1 cellular context compared by ENCODE assay signal in the genomic region with DNA sequence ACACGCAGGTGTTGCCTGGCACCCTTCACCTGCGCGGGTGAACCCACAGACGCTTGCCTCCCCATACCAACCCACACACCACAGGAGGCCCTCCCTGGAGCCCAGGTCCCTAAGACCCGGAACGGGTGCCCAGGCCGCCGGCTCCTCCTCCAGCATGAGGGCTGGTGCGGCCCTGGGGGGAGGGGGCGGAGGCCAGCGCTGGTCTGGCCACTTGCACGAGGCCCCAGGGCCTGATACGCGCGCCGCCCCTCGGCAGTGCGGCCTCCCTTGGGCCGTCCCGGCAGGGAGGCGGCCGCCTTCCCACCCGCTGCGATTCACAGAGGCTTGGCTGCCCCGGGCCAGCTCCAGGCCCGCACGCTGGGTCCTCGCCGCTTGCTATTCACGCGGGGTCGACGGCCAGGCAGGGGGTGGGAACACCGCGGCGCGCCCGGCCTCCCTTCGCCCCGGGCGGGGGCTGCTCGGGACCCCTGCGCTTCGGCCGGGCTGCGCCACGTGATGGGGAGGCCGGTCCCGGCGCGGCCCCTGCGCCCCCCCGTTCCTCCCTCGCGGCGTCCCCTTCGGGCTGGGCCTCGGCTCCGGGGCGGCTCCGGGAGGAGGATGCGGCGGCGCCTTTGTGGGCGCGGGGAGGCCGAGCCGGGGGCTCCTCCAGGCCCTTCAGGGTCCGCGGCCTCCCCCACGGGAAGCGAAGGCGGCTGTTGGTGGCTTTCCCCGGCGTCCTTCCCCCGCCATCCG.
TF ChIP-seq lines count a peak whose summit lies in the region.

No MANE protein-coding gene starts in this region.

TF ChIP-seq in HepG2, 621 proteins besides CTCF, POLR2A, EP300 and RAD21 (continued from another document and continues in another):
- TF ChIP-seq, protein P1, sequence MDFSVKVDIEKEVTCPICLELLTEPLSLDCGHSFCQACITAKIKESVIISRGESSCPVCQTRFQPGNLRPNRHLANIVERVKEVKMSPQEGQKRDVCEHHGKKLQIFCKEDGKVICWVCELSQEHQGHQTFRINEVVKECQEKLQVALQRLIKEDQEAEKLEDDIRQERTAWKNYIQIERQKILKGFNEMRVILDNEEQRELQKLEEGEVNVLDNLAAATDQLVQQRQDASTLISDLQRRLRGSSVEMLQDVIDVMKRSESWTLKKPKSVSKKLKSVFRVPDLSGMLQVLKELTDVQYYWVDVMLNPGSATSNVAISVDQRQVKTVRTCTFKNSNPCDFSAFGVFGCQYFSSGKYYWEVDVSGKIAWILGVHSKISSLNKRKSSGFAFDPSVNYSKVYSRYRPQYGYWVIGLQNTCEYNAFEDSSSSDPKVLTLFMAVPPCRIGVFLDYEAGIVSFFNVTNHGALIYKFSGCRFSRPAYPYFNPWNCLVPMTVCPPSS (IDR thresholded peaks at IDR 0.05) = no peak
- TF ChIP-seq NR2C2 (CRISPR knock-in tag; IDR thresholded peaks at IDR 0.05; ENCODE audit: borderline replicate concordance) (no peak; the same call in 1 of the 2 replicates), NKX3-1 (CRISPR knock-in tag; IDR thresholded peaks at IDR 0.05) (no peak), ZC3H13 (CRISPR knock-in tag; IDR thresholded peaks at IDR 0.05) (peak; percentile 49), ARHGAP35 (CRISPR knock-in tag; IDR thresholded peaks at IDR 0.05; ENCODE audit: borderline replicate concordance) (no peak), ZFY (CRISPR knock-in tag; IDR thresholded peaks at IDR 0.05) (peak; percentile 52; the same call in 1 of the 2 replicates), ZNF577 (CRISPR knock-in tag; IDR thresholded peaks at IDR 0.05; ENCODE audit: borderline replicate concordance, low read depth) (no peak), ZNF350 (CRISPR knock-in tag; IDR thresholded peaks at IDR 0.05; ENCODE audit: borderline replicate concordance, low read depth) (no peak), SAFB2 (CRISPR knock-in tag; IDR thresholded peaks at IDR 0.05; ENCODE audit: borderline replicate concordance, low read depth) (no peak), NR2F6 (IDR thresholded peaks at IDR 0.05) (no peak), NR2F6 (CRISPR knock-in tag; IDR thresholded peaks at IDR 0.05) (no peak), MYC (CRISPR knock-in tag; IDR thresholded peaks at IDR 0.05; ENCODE audit: borderline replicate concordance) (peak; percentile 62), ZFP36L1 (CRISPR knock-in tag; IDR thresholded peaks at IDR 0.05) (no peak), ZKSCAN5 (CRISPR knock-in tag; IDR thresholded peaks at IDR 0.05) (no peak), ZNF501 (CRISPR knock-in tag; IDR thresholded peaks at IDR 0.05) (peak; percentile 63), NR3C1 (CRISPR knock-in tag; IDR thresholded peaks at IDR 0.05) (no peak), KLF12 (CRISPR knock-in tag; IDR thresholded peaks at IDR 0.05; ENCODE audit: borderline replicate concordance) (no peak), TBX2 (CRISPR knock-in tag; IDR thresholded peaks at IDR 0.05; ENCODE audit: borderline replicate concordance) (peak; percentile 51; the same call in 1 of the 2 replicates), ZNF614 (CRISPR knock-in tag; IDR thresholded peaks at IDR 0.05; ENCODE audit: borderline replicate concordance) (no peak; the same call in 1 of the 2 replicates), ZNF75D (CRISPR knock-in tag; IDR thresholded peaks at IDR 0.05; ENCODE audit: borderline replicate concordance) (0 out of 2 replicates have a peak, but pooled peaks have one; percentile 65), FOXM1 (CRISPR knock-in tag; IDR thresholded peaks at IDR 0.05) (no peak), HNRNPUL1 (IDR thresholded peaks at IDR 0.05; ENCODE audit: low read depth, low read length) (no peak), MXI1 (IDR thresholded peaks at IDR 0.05; ENCODE audit: borderline replicate concordance, low read depth, low read length) (0 out of 3 replicates have a peak, but pooled peaks have one; percentile 43), RORA (CRISPR knock-in tag; IDR thresholded peaks at IDR 0.05) (no peak), ZNF326 (CRISPR knock-in tag; IDR thresholded peaks at IDR 0.05; ENCODE audit: borderline replicate concordance) (no peak), ZNF552 (CRISPR knock-in tag; IDR thresholded peaks at IDR 0.05; ENCODE audit: borderline replicate concordance) (0 out of 2 replicates have a peak, but pooled peaks have one; percentile 49), SMYD3 (CRISPR knock-in tag; IDR thresholded peaks at IDR 0.05) (no peak), ATM (IDR thresholded peaks at IDR 0.05; ENCODE audit: borderline replicate concordance) (no peak)
- TF ChIP-seq, protein P2, sequence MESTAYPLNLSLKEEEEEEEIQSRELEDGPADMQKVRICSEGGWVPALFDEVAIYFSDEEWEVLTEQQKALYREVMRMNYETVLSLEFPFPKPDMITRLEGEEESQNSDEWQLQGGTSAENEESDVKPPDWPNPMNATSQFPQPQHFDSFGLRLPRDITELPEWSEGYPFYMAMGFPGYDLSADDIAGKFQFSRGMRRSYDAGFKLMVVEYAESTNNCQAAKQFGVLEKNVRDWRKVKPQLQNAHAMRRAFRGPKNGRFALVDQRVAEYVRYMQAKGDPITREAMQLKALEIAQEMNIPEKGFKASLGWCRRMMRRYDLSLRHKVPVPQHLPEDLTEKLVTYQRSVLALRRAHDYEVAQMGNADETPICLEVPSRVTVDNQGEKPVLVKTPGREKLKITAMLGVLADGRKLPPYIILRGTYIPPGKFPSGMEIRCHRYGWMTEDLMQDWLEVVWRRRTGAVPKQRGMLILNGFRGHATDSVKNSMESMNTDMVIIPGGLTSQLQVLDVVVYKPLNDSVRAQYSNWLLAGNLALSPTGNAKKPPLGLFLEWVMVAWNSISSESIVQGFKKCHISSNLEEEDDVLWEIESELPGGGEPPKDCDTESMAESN (CRISPR knock-in tag; conservative IDR thresholded peaks at IDR 0.05) = no peak; the same call in 1 of the 2 replicates
- TF ChIP-seq, protein P3, sequence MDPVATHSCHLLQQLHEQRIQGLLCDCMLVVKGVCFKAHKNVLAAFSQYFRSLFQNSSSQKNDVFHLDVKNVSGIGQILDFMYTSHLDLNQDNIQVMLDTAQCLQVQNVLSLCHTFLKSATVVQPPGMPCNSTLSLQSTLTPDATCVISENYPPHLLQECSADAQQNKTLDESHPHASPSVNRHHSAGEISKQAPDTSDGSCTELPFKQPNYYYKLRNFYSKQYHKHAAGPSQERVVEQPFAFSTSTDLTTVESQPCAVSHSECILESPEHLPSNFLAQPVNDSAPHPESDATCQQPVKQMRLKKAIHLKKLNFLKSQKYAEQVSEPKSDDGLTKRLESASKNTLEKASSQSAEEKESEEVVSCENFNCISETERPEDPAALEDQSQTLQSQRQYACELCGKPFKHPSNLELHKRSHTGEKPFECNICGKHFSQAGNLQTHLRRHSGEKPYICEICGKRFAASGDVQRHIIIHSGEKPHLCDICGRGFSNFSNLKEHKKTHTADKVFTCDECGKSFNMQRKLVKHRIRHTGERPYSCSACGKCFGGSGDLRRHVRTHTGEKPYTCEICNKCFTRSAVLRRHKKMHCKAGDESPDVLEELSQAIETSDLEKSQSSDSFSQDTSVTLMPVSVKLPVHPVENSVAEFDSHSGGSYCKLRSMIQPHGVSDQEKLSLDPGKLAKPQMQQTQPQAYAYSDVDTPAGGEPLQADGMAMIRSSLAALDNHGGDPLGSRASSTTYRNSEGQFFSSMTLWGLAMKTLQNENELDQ (CRISPR knock-in tag; IDR thresholded peaks at IDR 0.05; ENCODE audit: borderline replicate concordance) = no peak
- TF ChIP-seq, protein P4, sequence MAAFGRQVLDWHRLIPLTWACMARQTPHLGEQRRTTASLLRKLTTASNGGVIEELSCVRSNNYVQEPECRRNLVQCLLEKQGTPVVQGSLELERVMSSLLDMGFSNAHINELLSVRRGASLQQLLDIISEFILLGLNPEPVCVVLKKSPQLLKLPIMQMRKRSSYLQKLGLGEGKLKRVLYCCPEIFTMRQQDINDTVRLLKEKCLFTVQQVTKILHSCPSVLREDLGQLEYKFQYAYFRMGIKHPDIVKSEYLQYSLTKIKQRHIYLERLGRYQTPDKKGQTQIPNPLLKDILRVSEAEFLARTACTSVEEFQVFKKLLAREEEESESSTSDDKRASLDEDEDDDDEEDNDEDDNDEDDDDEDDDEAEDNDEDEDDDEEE (CRISPR knock-in tag; IDR thresholded peaks at IDR 0.05) = no peak
- TF ChIP-seq, protein P5, sequence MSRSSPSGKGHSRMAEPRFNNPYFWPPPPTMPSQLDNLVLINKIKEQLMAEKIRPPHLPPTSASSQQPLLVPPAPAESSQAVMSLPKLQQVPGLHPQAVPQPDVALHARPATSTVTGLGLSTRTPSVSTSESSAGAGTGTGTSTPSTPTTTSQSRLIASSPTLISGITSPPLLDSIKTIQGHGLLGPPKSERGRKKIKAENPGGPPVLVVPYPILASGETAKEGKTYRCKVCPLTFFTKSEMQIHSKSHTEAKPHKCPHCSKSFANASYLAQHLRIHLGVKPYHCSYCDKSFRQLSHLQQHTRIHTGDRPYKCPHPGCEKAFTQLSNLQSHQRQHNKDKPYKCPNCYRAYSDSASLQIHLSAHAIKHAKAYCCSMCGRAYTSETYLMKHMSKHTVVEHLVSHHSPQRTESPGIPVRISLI (CRISPR knock-in tag; IDR thresholded peaks at IDR 0.05; ENCODE audit: borderline replicate concordance) = no peak
- TF ChIP-seq, protein P6, sequence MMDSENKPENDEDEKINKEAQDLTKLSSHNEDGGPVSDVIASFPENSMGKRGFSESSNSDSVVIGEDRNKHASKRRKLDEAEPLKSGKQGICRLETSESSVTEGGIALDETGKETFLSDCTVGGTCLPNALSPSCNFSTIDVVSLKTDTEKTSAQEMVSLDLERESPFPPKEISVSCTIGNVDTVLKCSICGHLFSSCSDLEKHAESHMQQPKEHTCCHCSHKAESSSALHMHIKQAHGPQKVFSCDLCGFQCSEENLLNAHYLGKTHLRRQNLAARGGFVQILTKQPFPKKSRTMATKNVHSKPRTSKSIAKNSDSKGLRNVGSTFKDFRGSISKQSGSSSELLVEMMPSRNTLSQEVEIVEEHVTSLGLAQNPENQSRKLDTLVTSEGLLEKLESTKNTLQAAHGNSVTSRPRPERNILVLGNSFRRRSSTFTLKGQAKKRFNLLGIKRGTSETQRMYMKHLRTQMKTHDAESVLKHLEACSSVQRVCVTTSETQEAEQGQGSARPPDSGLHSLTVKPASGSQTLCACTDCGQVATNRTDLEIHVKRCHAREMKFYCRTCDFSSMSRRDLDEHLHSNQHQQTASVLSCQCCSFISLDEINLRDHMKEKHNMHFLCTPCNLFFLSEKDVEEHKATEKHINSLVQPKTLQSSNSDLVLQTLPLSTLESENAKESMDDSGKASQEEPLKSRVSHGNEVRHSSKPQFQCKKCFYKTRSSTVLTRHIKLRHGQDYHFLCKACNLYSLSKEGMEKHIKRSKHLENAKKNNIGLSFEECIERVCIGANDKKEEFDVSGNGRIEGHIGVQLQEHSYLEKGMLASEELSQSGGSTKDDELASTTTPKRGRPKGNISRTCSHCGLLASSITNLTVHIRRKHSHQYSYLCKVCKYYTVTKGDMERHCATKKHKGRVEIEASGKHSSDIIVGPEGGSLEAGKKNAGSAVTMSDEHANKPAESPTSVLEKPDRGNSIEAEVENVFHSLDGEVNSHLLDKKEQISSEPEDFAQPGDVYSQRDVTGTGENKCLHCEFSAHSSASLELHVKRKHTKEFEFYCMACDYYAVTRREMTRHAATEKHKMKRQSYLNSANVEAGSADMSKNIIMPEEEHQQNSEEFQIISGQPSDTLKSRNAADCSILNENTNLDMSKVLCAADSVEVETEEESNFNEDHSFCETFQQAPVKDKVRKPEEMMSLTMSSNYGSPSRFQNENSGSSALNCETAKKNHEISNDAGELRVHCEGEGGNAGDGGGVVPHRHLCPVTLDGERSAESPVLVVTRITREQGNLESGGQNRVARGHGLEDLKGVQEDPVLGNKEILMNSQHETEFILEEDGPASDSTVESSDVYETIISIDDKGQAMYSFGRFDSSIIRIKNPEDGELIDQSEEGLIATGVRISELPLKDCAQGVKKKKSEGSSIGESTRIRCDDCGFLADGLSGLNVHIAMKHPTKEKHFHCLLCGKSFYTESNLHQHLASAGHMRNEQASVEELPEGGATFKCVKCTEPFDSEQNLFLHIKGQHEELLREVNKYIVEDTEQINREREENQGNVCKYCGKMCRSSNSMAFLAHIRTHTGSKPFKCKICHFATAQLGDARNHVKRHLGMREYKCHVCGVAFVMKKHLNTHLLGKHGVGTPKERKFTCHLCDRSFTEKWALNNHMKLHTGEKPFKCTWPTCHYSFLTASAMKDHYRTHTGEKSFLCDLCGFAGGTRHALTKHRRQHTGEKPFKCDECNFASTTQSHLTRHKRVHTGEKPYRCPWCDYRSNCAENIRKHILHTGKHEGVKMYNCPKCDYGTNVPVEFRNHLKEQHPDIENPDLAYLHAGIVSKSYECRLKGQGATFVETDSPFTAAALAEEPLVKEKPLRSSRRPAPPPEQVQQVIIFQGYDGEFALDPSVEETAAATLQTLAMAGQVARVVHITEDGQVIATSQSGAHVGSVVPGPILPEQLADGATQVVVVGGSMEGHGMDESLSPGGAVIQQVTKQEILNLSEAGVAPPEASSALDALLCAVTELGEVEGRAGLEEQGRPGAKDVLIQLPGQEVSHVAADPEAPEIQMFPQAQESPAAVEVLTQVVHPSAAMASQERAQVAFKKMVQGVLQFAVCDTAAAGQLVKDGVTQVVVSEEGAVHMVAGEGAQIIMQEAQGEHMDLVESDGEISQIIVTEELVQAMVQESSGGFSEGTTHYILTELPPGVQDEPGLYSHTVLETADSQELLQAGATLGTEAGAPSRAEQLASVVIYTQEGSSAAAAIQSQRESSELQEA (CRISPR knock-in tag; IDR thresholded peaks at IDR 0.05; ENCODE audit: not compliant biosample characterization) = no peak
- TF ChIP-seq, protein P7, sequence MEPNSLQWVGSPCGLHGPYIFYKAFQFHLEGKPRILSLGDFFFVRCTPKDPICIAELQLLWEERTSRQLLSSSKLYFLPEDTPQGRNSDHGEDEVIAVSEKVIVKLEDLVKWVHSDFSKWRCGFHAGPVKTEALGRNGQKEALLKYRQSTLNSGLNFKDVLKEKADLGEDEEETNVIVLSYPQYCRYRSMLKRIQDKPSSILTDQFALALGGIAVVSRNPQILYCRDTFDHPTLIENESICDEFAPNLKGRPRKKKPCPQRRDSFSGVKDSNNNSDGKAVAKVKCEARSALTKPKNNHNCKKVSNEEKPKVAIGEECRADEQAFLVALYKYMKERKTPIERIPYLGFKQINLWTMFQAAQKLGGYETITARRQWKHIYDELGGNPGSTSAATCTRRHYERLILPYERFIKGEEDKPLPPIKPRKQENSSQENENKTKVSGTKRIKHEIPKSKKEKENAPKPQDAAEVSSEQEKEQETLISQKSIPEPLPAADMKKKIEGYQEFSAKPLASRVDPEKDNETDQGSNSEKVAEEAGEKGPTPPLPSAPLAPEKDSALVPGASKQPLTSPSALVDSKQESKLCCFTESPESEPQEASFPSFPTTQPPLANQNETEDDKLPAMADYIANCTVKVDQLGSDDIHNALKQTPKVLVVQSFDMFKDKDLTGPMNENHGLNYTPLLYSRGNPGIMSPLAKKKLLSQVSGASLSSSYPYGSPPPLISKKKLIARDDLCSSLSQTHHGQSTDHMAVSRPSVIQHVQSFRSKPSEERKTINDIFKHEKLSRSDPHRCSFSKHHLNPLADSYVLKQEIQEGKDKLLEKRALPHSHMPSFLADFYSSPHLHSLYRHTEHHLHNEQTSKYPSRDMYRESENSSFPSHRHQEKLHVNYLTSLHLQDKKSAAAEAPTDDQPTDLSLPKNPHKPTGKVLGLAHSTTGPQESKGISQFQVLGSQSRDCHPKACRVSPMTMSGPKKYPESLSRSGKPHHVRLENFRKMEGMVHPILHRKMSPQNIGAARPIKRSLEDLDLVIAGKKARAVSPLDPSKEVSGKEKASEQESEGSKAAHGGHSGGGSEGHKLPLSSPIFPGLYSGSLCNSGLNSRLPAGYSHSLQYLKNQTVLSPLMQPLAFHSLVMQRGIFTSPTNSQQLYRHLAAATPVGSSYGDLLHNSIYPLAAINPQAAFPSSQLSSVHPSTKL (CRISPR knock-in tag; IDR thresholded peaks at IDR 0.05) = no peak
